Comparison of ENCODE assay signal across 8 cellular contexts in the genomic region with DNA sequence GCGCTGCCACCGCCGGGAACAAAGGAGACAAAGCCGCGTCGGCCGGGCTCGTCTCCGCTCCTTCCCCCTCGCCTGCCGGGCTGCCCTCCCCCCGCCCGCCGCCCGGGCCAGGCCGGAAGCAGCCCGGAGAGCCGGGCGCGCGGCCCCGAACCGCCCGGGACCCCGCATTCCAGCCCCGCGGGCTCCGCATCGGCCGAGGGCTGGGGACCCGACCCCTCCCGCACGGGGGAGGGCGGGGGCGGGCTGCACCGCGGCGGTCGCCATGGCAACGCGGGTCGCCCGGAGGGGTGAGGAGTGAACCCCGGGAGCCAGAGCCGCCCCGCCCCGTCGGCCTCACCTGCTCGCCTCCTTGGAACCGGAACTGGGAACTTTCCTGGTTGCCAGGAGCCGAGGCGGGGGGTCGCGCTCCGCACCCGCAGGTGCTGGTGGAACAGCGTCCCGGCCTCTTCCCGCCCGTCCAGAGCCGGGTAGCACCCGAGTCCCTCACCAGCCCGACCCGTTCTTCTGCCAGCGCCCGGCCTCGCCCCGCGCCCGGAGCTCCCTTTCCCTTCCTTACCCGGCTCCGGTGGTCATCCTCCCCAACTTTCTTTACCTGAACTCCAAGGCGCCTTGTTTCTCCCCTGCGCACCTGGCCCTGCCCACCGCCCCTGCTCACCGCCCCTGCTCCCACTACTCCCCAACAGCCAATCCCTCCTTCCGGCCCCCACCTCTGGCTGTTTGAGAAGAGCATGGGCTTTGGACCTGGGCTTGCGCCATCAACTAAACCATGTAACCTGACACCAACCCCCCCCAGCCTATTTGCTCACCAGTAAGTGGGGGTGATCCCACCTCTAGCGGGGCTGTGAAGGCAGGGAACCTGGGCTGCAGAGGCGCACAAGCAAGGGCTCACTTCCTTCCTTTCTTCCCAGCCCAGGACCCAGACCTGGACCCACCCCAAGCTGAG. TPM values are rescaled to one million over a fixed set of nuclear protein-coding genes. Genes with fewer than 3 reads are reported as not detected.
A peak's percentile ranks its signal among the peaks of the same experiment; 100 is the strongest.
DNase-seq lines count a peak whose midpoint lies in the region; ATAC-seq and TF ChIP-seq lines count a peak whose summit lies in the region.

A gene with protein sequence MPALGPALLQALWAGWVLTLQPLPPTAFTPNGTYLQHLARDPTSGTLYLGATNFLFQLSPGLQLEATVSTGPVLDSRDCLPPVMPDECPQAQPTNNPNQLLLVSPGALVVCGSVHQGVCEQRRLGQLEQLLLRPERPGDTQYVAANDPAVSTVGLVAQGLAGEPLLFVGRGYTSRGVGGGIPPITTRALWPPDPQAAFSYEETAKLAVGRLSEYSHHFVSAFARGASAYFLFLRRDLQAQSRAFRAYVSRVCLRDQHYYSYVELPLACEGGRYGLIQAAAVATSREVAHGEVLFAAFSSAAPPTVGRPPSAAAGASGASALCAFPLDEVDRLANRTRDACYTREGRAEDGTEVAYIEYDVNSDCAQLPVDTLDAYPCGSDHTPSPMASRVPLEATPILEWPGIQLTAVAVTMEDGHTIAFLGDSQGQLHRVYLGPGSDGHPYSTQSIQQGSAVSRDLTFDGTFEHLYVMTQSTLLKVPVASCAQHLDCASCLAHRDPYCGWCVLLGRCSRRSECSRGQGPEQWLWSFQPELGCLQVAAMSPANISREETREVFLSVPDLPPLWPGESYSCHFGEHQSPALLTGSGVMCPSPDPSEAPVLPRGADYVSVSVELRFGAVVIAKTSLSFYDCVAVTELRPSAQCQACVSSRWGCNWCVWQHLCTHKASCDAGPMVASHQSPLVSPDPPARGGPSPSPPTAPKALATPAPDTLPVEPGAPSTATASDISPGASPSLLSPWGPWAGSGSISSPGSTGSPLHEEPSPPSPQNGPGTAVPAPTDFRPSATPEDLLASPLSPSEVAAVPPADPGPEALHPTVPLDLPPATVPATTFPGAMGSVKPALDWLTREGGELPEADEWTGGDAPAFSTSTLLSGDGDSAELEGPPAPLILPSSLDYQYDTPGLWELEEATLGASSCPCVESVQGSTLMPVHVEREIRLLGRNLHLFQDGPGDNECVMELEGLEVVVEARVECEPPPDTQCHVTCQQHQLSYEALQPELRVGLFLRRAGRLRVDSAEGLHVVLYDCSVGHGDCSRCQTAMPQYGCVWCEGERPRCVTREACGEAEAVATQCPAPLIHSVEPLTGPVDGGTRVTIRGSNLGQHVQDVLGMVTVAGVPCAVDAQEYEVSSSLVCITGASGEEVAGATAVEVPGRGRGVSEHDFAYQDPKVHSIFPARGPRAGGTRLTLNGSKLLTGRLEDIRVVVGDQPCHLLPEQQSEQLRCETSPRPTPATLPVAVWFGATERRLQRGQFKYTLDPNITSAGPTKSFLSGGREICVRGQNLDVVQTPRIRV (N-terminal part only) (minus strand): TSS at position 671 of the 943 bp plus-strand sequence. CDS start 5,475 bp downstream, outside the sequence.

- intact Hi-C loops in activated CD4-positive, alpha-beta memory T cell treated with anti-CD3 and anti-CD28 coated beads for 36 hours (cut with micrococcal nuclease), result no loop called here

- peaks cover 5% of the 10 kb centered on the region for H3K4me1 Mint-ChIP-seq in activated CD4-positive, alpha-beta memory T cell treated with anti-CD3 and anti-CD28 coated beads for 36 hours (ENCODE audit: low read depth)

- POLR2A ChIA-PET in activated CD4-positive, alpha-beta memory T cell treated with anti-CD3 and anti-CD28 coated beads for 36 hours (lab: Charles Lee), result interaction anchor here (1.0 kb wide), 2 partner anchors 10 to 44 kb away, joined by 3 read pairs; a partner anchor contains a TSS

- no peak within 1 kb of the TSS for H3K27ac Mint-ChIP-seq in activated CD4-positive, alpha-beta memory T cell treated with anti-CD3 and anti-CD28 coated beads for 36 hours

- peak within 1 kb of the TSS; percentile 69 for H3K4me3 Mint-ChIP-seq in activated CD4-positive, alpha-beta memory T cell treated with anti-CD3 and anti-CD28 coated beads for 36 hours

- no peaks in the 10 kb centered on the region for H3K9me3 Mint-ChIP-seq in activated CD4-positive, alpha-beta memory T cell treated with anti-CD3 and anti-CD28 coated beads for 36 hours

- CTCF ChIA-PET in activated CD4-positive, alpha-beta memory T cell treated with anti-CD3 and anti-CD28 coated beads for 36 hours (lab: Charles Lee), result interaction anchor here (2.4 kb wide), 1 partner anchor 28 kb away, joined by 11 read pairs; no protein-coding TSS in a partner anchor

- no peaks in the 10 kb centered on the region for H3K27me3 Mint-ChIP-seq in activated CD4-positive, alpha-beta memory T cell treated with anti-CD3 and anti-CD28 coated beads for 36 hours

- H3K4me1 ChIP-seq in ectodermal cell (ENCODE audit: control insufficient read depth, insufficient read depth, low read length) (peaks cover 43% of the 10 kb centered on the region), liver (ENCODE audit: control insufficient read depth in 4 of 4, insufficient read depth in 4 of 4, low read length in 3 of 4) (peaks cover 26 to 68% (median 53%) of the 10 kb centered on the region in 4 donors)

- H3K27me3 ChIP-seq in ectodermal cell (ENCODE audit: control insufficient read depth, insufficient read depth, low read length, poor library complexity, severe bottlenecking) (no peaks in the 10 kb centered on the region), liver (ENCODE audit: control insufficient read depth in 4 of 4, insufficient read depth in 4 of 4, low read length in 3 of 4) (no peaks in the 10 kb centered on the region)

- DNase-seq in AG08396 (ENCODE audit: low spot score) (peak; percentile 84), NCI-H2171 treated with DMSO at 0.1 percent for 48 hours (lab: John Stamatoyannopoulos, UW) (peak; percentile 69)
- peak; percentile 61 for DNase-seq in activated CD4-positive, alpha-beta memory T cell treated with anti-CD3 and anti-CD28 coated beads for 36 hours
- peak; percentile 64 for DNase-seq in stimulated activated CD4-positive, alpha-beta T cell treated with anti-CD3 and anti-CD28 coated beads, Interleukin-4, amount 100 ng/mL, for 1 hour

- H3K9ac ChIP-seq in liver (ENCODE audit: low read depth in 1 of 2, low read length in 2 of 2), result peak within 1 kb of the TSS in 1 of 2 donors; percentile 18

- H3K36me3 ChIP-seq in ectodermal cell (ENCODE audit: control insufficient read depth, insufficient read depth, low read length), result peaks cover 23% of the 10 kb centered on the region
- peaks cover 0 to 7% (median 0%) of the 10 kb centered on the region in 4 donors for H3K36me3 ChIP-seq in liver (ENCODE audit: control insufficient read depth in 4 of 4, insufficient read depth in 3 of 4, low read depth in 1 of 4, low read length in 3 of 4)

- TF ChIP-seq RAD21 in liver (IDR thresholded peaks at IDR 0.05), result no peak

- H3K27ac ChIP-seq in ectodermal cell (ENCODE audit: insufficient read depth, low read depth, low read length, poor library complexity, severe bottlenecking), result peak within 1 kb of the TSS; percentile 98
- H3K27ac ChIP-seq in liver (ENCODE audit: low read depth in 1 of 2, low read length in 2 of 2), result peak within 1 kb of the TSS; percentile 89 to 91

- 0 to 1% methylated on average over 80 of the region's 80 CpGs for WGBS in ectodermal cell, 2 experiments
- WGBS in liver, result 2% methylated on average over 80 of the region's 80 CpGs

- ATAC-seq in GM21515 (IDR thresholded peaks at IDR 0.05; ENCODE audit: unreplicated experiment), result peak; percentile 31
- no peak for ATAC-seq in GM19035 (IDR thresholded peaks at IDR 0.05; ENCODE audit: unreplicated experiment)

- peak within 1 kb of the TSS; percentile 90 for H3K4me3 ChIP-seq in ectodermal cell (ENCODE audit: insufficient read depth, low read depth, low read length)
- peak within 1 kb of the TSS; percentile 52 to 81 (median 80) for H3K4me3 ChIP-seq in liver (ENCODE audit: low read depth in 1 of 3, low read length in 3 of 3)

- peaks cover 4% of the 10 kb centered on the region for H3K36me3 Mint-ChIP-seq in activated CD4-positive, alpha-beta memory T cell treated with anti-CD3 and anti-CD28 coated beads for 36 hours

- TF ChIP-seq CTCF in liver (IDR thresholded peaks at IDR 0.05; ENCODE audit: low read depth, low read length, missing input control), result no peak

- H3K9me3 ChIP-seq in ectodermal cell (ENCODE audit: control insufficient read depth, low read length), result no peaks in the 10 kb centered on the region
- no peaks in the 10 kb centered on the region for H3K9me3 ChIP-seq in liver (ENCODE audit: control insufficient read depth in 4 of 4, low read length in 3 of 4)

TF ChIP-seq in liver, 16 proteins besides CTCF, POLR2A, EP300 and RAD21 (continues in another document):
- TF ChIP-seq, protein P1, sequence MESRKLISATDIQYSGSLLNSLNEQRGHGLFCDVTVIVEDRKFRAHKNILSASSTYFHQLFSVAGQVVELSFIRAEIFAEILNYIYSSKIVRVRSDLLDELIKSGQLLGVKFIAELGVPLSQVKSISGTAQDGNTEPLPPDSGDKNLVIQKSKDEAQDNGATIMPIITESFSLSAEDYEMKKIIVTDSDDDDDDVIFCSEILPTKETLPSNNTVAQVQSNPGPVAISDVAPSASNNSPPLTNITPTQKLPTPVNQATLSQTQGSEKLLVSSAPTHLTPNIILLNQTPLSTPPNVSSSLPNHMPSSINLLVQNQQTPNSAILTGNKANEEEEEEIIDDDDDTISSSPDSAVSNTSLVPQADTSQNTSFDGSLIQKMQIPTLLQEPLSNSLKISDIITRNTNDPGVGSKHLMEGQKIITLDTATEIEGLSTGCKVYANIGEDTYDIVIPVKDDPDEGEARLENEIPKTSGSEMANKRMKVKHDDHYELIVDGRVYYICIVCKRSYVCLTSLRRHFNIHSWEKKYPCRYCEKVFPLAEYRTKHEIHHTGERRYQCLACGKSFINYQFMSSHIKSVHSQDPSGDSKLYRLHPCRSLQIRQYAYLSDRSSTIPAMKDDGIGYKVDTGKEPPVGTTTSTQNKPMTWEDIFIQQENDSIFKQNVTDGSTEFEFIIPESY (IDR thresholded peaks at IDR 0.05), result no peak
- TF ChIP-seq EGR1 (IDR thresholded peaks at IDR 0.05; ENCODE audit: low read depth in 2 of 2), result no peak
- peak; percentile 82 for TF ChIP-seq SP1 (IDR thresholded peaks at IDR 0.05)
- TF ChIP-seq, protein P2, sequence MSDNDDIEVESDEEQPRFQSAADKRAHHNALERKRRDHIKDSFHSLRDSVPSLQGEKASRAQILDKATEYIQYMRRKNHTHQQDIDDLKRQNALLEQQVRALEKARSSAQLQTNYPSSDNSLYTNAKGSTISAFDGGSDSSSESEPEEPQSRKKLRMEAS (IDR thresholded peaks at IDR 0.05), result peak; percentile 61
- no peak for TF ChIP-seq YY1 (IDR thresholded peaks at IDR 0.05)
- TF ChIP-seq HNF4G (IDR thresholded peaks at IDR 0.05), result peak; percentile 53
- no peak for TF ChIP-seq TAF1 (conservative IDR thresholded peaks at IDR 0.05)
- TF ChIP-seq GABPA (IDR thresholded peaks at IDR 0.05 in 1 of 2, conservative IDR thresholded peaks at IDR 0.05 in 1 of 2), result peak in 1 of 2 donors; percentile 82

RNA-seq across cellular contexts. Expression of the gene that starts here (rescaled TPM):
- total RNA-seq in activated CD4-positive, alpha-beta memory T cell treated with anti-CD3 and anti-CD28 coated beads for 36 hours, result 1 to 10 TPM; 3.2 to 3.8 TPM
- 161 TPM for polyA plus RNA-seq in ectodermal cell (2013, experiment 1 of 4)
- polyA plus RNA-seq in ectodermal cell (2013, experiment 2 of 4), result 204 TPM
- polyA plus RNA-seq in ectodermal cell (2013, experiment 3 of 4), result 140 TPM
- 165 TPM for polyA plus RNA-seq in ectodermal cell (2013, experiment 4 of 4)
- total RNA-seq in liver, result 100 to 1,000 TPM in 1 of 2 donors, 10 to 100 TPM in 1; 90.0 to 204 TPM
- polyA plus RNA-seq in liver, result 10 to 100 TPM; 38.1 to 55.7 TPM

Comparison
In these comparisons a context has a peak if more than half of its experiments do, and no peak if none do; other contexts are left out.
1. RNA of the gene that starts here (total RNA-seq): 90.0 to 204 TPM in liver; 3.2 to 3.8 TPM in activated CD4-positive, alpha-beta memory T cell treated with anti-CD3 and anti-CD28 coated beads for 36 hours; every median in the first group is over 10 times any median in the second.
2. Peak in every context shown above with its lines, with median percentiles within 50 percentile points of each other: DNase-seq.